8 cellular contexts compared by ENCODE assay signal in genomic region chr12:1591543-1591942, GRCh38. TPM values are rescaled to one million over a fixed set of nuclear protein-coding genes. Genes with fewer than 3 reads are reported as not detected.
DNase-seq lines count a peak whose midpoint lies in the region; ATAC-seq, FAIRE-seq and TF ChIP-seq lines count a peak whose summit lies in the region.

No MANE protein-coding gene starts in this region.

- TF ChIP-seq CTCF in AG04450 (IDR thresholded peaks at IDR 0.05; ENCODE audit: low read depth, low read length) = no peak
- TF ChIP-seq CTCF in K562 (IDR thresholded peaks at IDR 0.05 in 2 of 3, conservative IDR thresholded peaks at IDR 0.05 in 1 of 3; ENCODE audit: insufficient read depth in 2 of 3, low read depth in 1 of 3, low read length in 3 of 3) = no peak
- TF ChIP-seq CTCF in mesothelial cell of epicardium (IDR thresholded peaks at IDR 0.05; ENCODE audit: unreplicated experiment) = no peak

- peaks cover 54% of the 10 kb centered on the region for H3K4me1 ChIP-seq in HUES64 (ENCODE audit: insufficient read depth, low read length)
- peaks cover 26 to 45% of the 10 kb centered on the region in 2 experiments; a peak in 4 of 5 replicates for H3K4me1 ChIP-seq in K562 (replicated peaks in 1 of 2; ENCODE audit: control insufficient read depth in 2 of 2, insufficient read depth in 2 of 2, low read length in 2 of 2)

- H3K27me3 ChIP-seq in AG04450 (ENCODE audit: control insufficient read depth, insufficient read depth, low read length) = no peaks in the 10 kb centered on the region
- peaks cover 81% of the 10 kb centered on the region for H3K27me3 ChIP-seq in HUES64 (ENCODE audit: insufficient read depth, low read length)
- H3K27me3 ChIP-seq in K562 (ENCODE audit: control insufficient read depth in 2 of 2, insufficient read depth in 2 of 2, low read length in 2 of 2) = no peaks in the 10 kb centered on the region

- in situ Hi-C loops in K562 (cut with MboI) = loop anchor here (5.0 to 25.0 kb wide), 3 partner anchors 304 to 1029 kb away; no protein-coding TSS in a partner anchor

- no peak for TF ChIP-seq RAD21 in K562 (CRISPR knock-in tag; conservative IDR thresholded peaks at IDR 0.05 in 1 of 2, IDR thresholded peaks at IDR 0.05 in 1 of 2)

- H3K27ac ChIP-seq in AG04450 (ENCODE audit: low read depth, low read length) (no peak overlapping the region), HUES64 (ENCODE audit: low read depth, low read length) (no peak overlapping the region), K562 (ENCODE audit: extremely low read depth, low read depth, low read length) (peak overlapping the region; percentile 33; the same call in 2 of the 3 replicates)

- H3K9ac ChIP-seq in HUES64 (ENCODE audit: low read depth, low read length) (no peak overlapping the region), K562 (ENCODE audit: insufficient read depth in 1 of 2, low read depth in 2 of 2, low read length in 2 of 2) (peak overlapping the region; percentile 30 to 46; a peak in 2 of 4 replicates)

- peak overlapping the region; percentile 80 for H3K4me3 Mint-ChIP-seq in mesothelial cell of epicardium

- H3K4me2 ChIP-seq in K562 (ENCODE audit: insufficient read depth, low read length) = peak overlapping the region; percentile 65

- peaks cover 2% of the 10 kb centered on the region for H3K27me3 Mint-ChIP-seq in mesothelial cell of epicardium (ENCODE audit: low read depth)

- no peak for TF ChIP-seq EP300 in K562 (IDR thresholded peaks at IDR 0.05; ENCODE audit: low read length)

- no peaks in the 10 kb centered on the region for H3K36me3 Mint-ChIP-seq in mesothelial cell of epicardium

- peaks cover 12% of the 10 kb centered on the region for H4K20me1 ChIP-seq in K562 (replicated peaks; ENCODE audit: control insufficient read depth, insufficient read depth, low read length)

- H3K27ac Mint-ChIP-seq in mesothelial cell of epicardium = peak overlapping the region; percentile 65

- ATAC-seq in K562 (no peak), HG03045 (IDR thresholded peaks at IDR 0.05; ENCODE audit: unreplicated experiment) (no peak), HG02884 (IDR thresholded peaks at IDR 0.05; ENCODE audit: unreplicated experiment) (no peak)

- POLR2A ChIA-PET in AG04450 (lab: Yijun Ruan, JAX) (no interaction called here), K562 (lab: Yijun Ruan, JAX) (interaction anchor here (1.0 to 1.3 kb wide), 3 partner anchors 12 to 474 kb away, joined by 3 read pairs; no protein-coding TSS in a partner anchor)

- no peak for FAIRE-seq in K562 (lab: Jason Lieb, UNC)

- intact Hi-C loops in K562 (cut with micrococcal nuclease) = no loop called here

- WGBS in HUES64 = 15% methylated on average over 3 of the region's 4 CpGs
- 4% methylated on average over 4 of the region's 4 CpGs for WGBS in K562 (ENCODE audit: insufficient coverage, low coverage, missing lambda C conversion rate)

- no peaks in the 10 kb centered on the region for H3K36me3 ChIP-seq in HUES64 (ENCODE audit: insufficient read depth, low read length)
- H3K36me3 ChIP-seq in K562 (ENCODE audit: control insufficient read depth, insufficient read depth, low read length) = peaks cover 10% of the 10 kb centered on the region; the same call in 1 of the 3 replicates

- TSS peak; percentile 50 for BruUV-seq in K562 (replicated peaks; lab: Mats Ljungman, UMichigan)

- peak overlapping the region; percentile 52 for H3K4me3 ChIP-seq in AG04450 (ENCODE audit: low read depth, low read length)
- H3K4me3 ChIP-seq in HUES64 (ENCODE audit: low read length) = peak overlapping the region; percentile 36
- H3K4me3 ChIP-seq in K562 = peak overlapping the region; percentile 25; the same call in 1 of the 2 replicates

- DNase-seq in AG04450 (ENCODE audit: low read depth, low spot score) (no peak), K562 (ENCODE audit: extremely low read depth in 1 of 4, low spot score in 3 of 4) (no peak), mesothelial cell of epicardium (ENCODE audit: low spot score in 2 of 2, unreplicated experiment in 2 of 2) (no peak), SIG-M5 treated with dmso at 0.1 percent for 504 hours (lab: John Stamatoyannopoulos, UW; ENCODE audit: unreplicated experiment) (no peak), NCI-H1694 treated with DMSO at 0.1 percent for 48 hours (lab: John Stamatoyannopoulos, UW) (no peak)

- H3K9me3 Mint-ChIP-seq in mesothelial cell of epicardium = no peaks in the 10 kb centered on the region

- H2AFZ ChIP-seq in K562 (ENCODE audit: low read depth, low read length) = no peak overlapping the region

- H3K4me1 Mint-ChIP-seq in mesothelial cell of epicardium = peaks cover 63% of the 10 kb centered on the region

- peaks cover 58% of the 10 kb centered on the region for H3K79me2 ChIP-seq in K562 (ENCODE audit: control insufficient read depth, insufficient read depth, low read length)

- CTCF ChIA-PET in AG04450 (lab: Charles Lee) = interaction anchor here (2.7 to 2.9 kb wide), 2 partner anchors 9 to 474 kb away, joined by 14 to 25 read pairs; no protein-coding TSS in a partner anchor
- CTCF ChIA-PET in K562 (lab: Yijun Ruan, JAX; ENCODE audit: low intra/inter-chr PET ratio) = interaction anchor here (0.6 kb wide), 1 partner anchor 796 kb away, joined by 5 read pairs; no protein-coding TSS in a partner anchor

- no peak for TF ChIP-seq POLR2A in K562 (conservative IDR thresholded peaks at IDR 0.05)

- H3K9me3 ChIP-seq in AG04450 (ENCODE audit: control insufficient read depth, insufficient read depth, low read length) (no peaks in the 10 kb centered on the region), HUES64 (ENCODE audit: insufficient read depth, low read depth, low read length) (no peaks in the 10 kb centered on the region), K562 (replicated peaks; ENCODE audit: control insufficient read depth, insufficient read depth, low read depth, low read length) (no peaks in the 10 kb centered on the region)

- H3K9me1 ChIP-seq in K562 (ENCODE audit: control insufficient read depth, insufficient read depth, low read length) = no peaks in the 10 kb centered on the region

RNA-seq across cellular contexts. Expression of gene FBXL14, which starts 2.8 kb away (rescaled TPM):
- polyA plus RNA-seq in AG04450 (2011; rRNA removed) = 3.2 and 4.8 TPM in 2 replicates
- polyA minus RNA-seq in AG04450 (2011; rRNA and poly(A)+ RNA removed) = 7.8 and 7.9 TPM in 2 replicates
- polyA plus RNA-seq in HUES64 (2013, experiment 1 of 2) = 13.2 TPM
- polyA plus RNA-seq in HUES64 (2013, experiment 2 of 2) = 12.4 TPM
- 1.6 and 6.6 TPM in 2 replicates for total RNA-seq in K562 (2011; cell fraction: chromatin; rRNA removed; ENCODE audit: low replicate concordance)
- total RNA-seq in K562 (2011; cell fraction: nucleolus; rRNA removed) = 7.8 and 11.2 TPM in 2 replicates
- total RNA-seq in K562 (2011; cell fraction: nucleoplasm; rRNA removed) = 4.3 and 5.0 TPM in 2 replicates
- total RNA-seq in K562 (2014; rRNA removed) = 7.1 and 7.8 TPM in 2 replicates
- total RNA-seq in K562 (2014; rRNA removed; fragmentation: Illumina TruSeq; extraction: Trizol) = 0.22 and 0.65 TPM in 2 replicates
- 4.8 and 5.3 TPM in 2 replicates for total RNA-seq in K562 (2015; rRNA removed; fragmentation: Illumina TruSeq; extraction: Trizol)
- 9.8 and 11.0 TPM in 2 replicates for total RNA-seq in K562 (2021)
- 3.3 and 4.6 TPM in 2 replicates for polyA plus RNA-seq in K562 (2011; rRNA removed)
- 6.7 and 16.0 TPM in 2 replicates for polyA plus RNA-seq in K562 (2011; cell fraction: cytosol; rRNA removed)
- 3.4 and 5.1 TPM in 2 replicates for polyA plus RNA-seq in K562 (2011; cell fraction: nucleus; rRNA removed)
- polyA plus RNA-seq in K562 (2012) = 6.5 and 9.3 TPM in 2 replicates
- polyA plus RNA-seq in K562 (2014; fragmentation: Illumina TruSeq; extraction: Trizol) = 1.2 and 3.3 TPM in 2 replicates
- under 1 TPM; 0.13 to 0.17 TPM for polyA plus RNA-seq in K562 (2014; fragmentation: Nextera tagmentation; extraction: Ambion mirVana)
- polyA plus RNA-seq in K562 (2014; rRNA removed) = 6.3 and 7.6 TPM in 2 replicates
- polyA minus RNA-seq in K562 (2011; rRNA and poly(A)+ RNA removed) = 3.3 and 6.3 TPM in 2 replicates
- polyA minus RNA-seq in K562 (2011; cell fraction: cytosol; rRNA and poly(A)+ RNA removed) = 8.7 TPM in 2 replicates
- polyA minus RNA-seq in K562 (2011; cell fraction: nucleus; rRNA and poly(A)+ RNA removed) = 5.9 and 7.4 TPM in 2 replicates
- 14.1 to 14.8 TPM (median 14.3 TPM) in 3 replicates for total RNA-seq in mesothelial cell of epicardium

RNA-seq across cellular contexts. Expression of gene WNT5B, which starts 37.5 kb away (rescaled TPM):
- 22.2 and 25.2 TPM in 2 replicates for polyA plus RNA-seq in AG04450 (2011; rRNA removed)
- polyA minus RNA-seq in AG04450 (2011; rRNA and poly(A)+ RNA removed) = 24.5 and 31.0 TPM in 2 replicates
- polyA plus RNA-seq in HUES64 (2013, experiment 1 of 2) = 14.6 TPM
- 13.5 TPM for polyA plus RNA-seq in HUES64 (2013, experiment 2 of 2)
- total RNA-seq in K562 (2011; cell fraction: chromatin; rRNA removed; ENCODE audit: low replicate concordance) = 2.9 and 11.1 TPM in 2 replicates
- total RNA-seq in K562 (2011; cell fraction: nucleolus; rRNA removed) = 12.0 TPM in 2 replicates
- 6.7 and 8.2 TPM in 2 replicates for total RNA-seq in K562 (2011; cell fraction: nucleoplasm; rRNA removed)
- total RNA-seq in K562 (2014; rRNA removed) = 15.0 and 16.8 TPM in 2 replicates
- total RNA-seq in K562 (2014; rRNA removed; fragmentation: Illumina TruSeq; extraction: Trizol) = 5.3 and 5.4 TPM in 2 replicates
- 7.8 and 8.9 TPM in 2 replicates for total RNA-seq in K562 (2015; rRNA removed; fragmentation: Illumina TruSeq; extraction: Trizol)
- total RNA-seq in K562 (2021) = 14.6 and 18.4 TPM in 2 replicates
- polyA plus RNA-seq in K562 (2011; rRNA removed) = 3.0 and 5.1 TPM in 2 replicates
- polyA plus RNA-seq in K562 (2011; cell fraction: cytosol; rRNA removed) = 5.7 and 6.2 TPM in 2 replicates
- 5.1 and 6.0 TPM in 2 replicates for polyA plus RNA-seq in K562 (2011; cell fraction: nucleus; rRNA removed)
- 3.9 and 8.4 TPM in 2 replicates for polyA plus RNA-seq in K562 (2012)
- polyA plus RNA-seq in K562 (2014; fragmentation: Illumina TruSeq; extraction: Trizol) = 5.4 and 6.8 TPM in 2 replicates
- polyA plus RNA-seq in K562 (2014; fragmentation: Nextera tagmentation; extraction: Ambion mirVana) = under 1 TPM; 0.42 to 0.80 TPM
- 5.4 and 6.2 TPM in 2 replicates for polyA plus RNA-seq in K562 (2014; rRNA removed)
- polyA minus RNA-seq in K562 (2011; rRNA and poly(A)+ RNA removed) = 4.1 and 5.8 TPM in 2 replicates
- polyA minus RNA-seq in K562 (2011; cell fraction: cytosol; rRNA and poly(A)+ RNA removed) = 5.7 and 6.3 TPM in 2 replicates
- 1.5 and 3.0 TPM in 2 replicates for polyA minus RNA-seq in K562 (2011; cell fraction: nucleus; rRNA and poly(A)+ RNA removed)
- 54.4 to 58.3 TPM (median 56.2 TPM) in 3 replicates for total RNA-seq in mesothelial cell of epicardium
